In genomic region chr7:100407285-100408180, GRCh38 we compare ENCODE assay signal across 8 cellular contexts. TPM values are rescaled to one million over a fixed set of nuclear protein-coding genes. Genes with fewer than 3 reads are reported as not detected.
DNase-seq lines count a peak whose midpoint lies in the region; ATAC-seq and TF ChIP-seq lines count a peak whose summit lies in the region.

No MANE protein-coding gene starts in this region.

- H3K9me3 ChIP-seq in esophagus muscularis mucosa (no peaks in the 10 kb centered on the region), neural progenitor cell (ENCODE audit: low read depth) (no peaks in the 10 kb centered on the region)

- TF ChIP-seq CTCF in GM23338 (conservative IDR thresholded peaks at IDR 0.05; ENCODE audit: low read depth in 2 of 2) (peak; percentile 73 to 82), esophagus muscularis mucosa (IDR thresholded peaks at IDR 0.05) (peak; percentile 51 to 55 (median 53)), neural progenitor cell (IDR thresholded peaks at IDR 0.05) (peak; percentile 75)

- H3K36me3 ChIP-seq in GM23338 (ENCODE audit: insufficient read depth) = no peaks in the 10 kb centered on the region
- peaks cover 0 to 17% (median 0%) of the 10 kb centered on the region in 4 donors for H3K36me3 ChIP-seq in esophagus muscularis mucosa
- no peaks in the 10 kb centered on the region for H3K36me3 ChIP-seq in neural progenitor cell

- H4K20me1 ChIP-seq in GM23338 (replicated peaks; ENCODE audit: insufficient read depth) (no peaks in the 10 kb centered on the region), neural progenitor cell (ENCODE audit: low read depth) (no peaks in the 10 kb centered on the region)

- H3K27ac ChIP-seq in GM23338 (ENCODE audit: low read depth) (no peak overlapping the region), esophagus muscularis mucosa (replicated peaks in 1 of 4) (no peak overlapping the region), neural progenitor cell (no peak overlapping the region)

- H3K36me3 Mint-ChIP-seq in GM23338 (ENCODE audit: low read depth) = no peaks in the 10 kb centered on the region
- H3K36me3 Mint-ChIP-seq in neural progenitor cell = no peaks in the 10 kb centered on the region

- H3K27ac Mint-ChIP-seq in GM23338 (no peak overlapping the region), neural progenitor cell (peak overlapping the region; percentile 2)

- H3K27me3 ChIP-seq in GM23338 (ENCODE audit: insufficient read depth) (no peaks in the 10 kb centered on the region), esophagus muscularis mucosa (no peaks in the 10 kb centered on the region), neural progenitor cell (peaks cover 24% of the 10 kb centered on the region)

- peak; percentile 93 for ATAC-seq in GM23338

- H3K4me3 ChIP-seq in GM23338 (no peak overlapping the region), esophagus muscularis mucosa (no peak overlapping the region), neural progenitor cell (no peak overlapping the region)

- DNase-seq in DMS 273 treated with DMSO at 0.1 percent for 48 hours (lab: John Stamatoyannopoulos, UW) = peak; percentile 26
- peak; percentile 89 for DNase-seq in GM23338 (ENCODE audit: low spot score)
- peak; percentile 20 for DNase-seq in NCI-H2196 treated with DMSO at 0.1 percent for 48 hours (lab: John Stamatoyannopoulos, UW; ENCODE audit: unreplicated experiment)
- peak; percentile 12 to 20 for DNase-seq in activated CD4-positive, alpha-beta T cell treated with anti-CD3 and anti-CD28 coated beads, Interleukin-2, amount 50 U/mL, for 4 hours
- DNase-seq in esophagus muscularis mucosa (ENCODE audit: extremely low spot score) = no peak
- peak; percentile 73 for DNase-seq in neural progenitor cell (ENCODE audit: low spot score)
- DNase-seq in globus pallidus (ENCODE audit: low spot score) = no peak
- no peak for DNase-seq in putamen (ENCODE audit: low spot score)

- no peak for TF ChIP-seq POLR2A in esophagus muscularis mucosa (IDR thresholded peaks at IDR 0.05; ENCODE audit: low read depth)

- TF ChIP-seq EP300 in esophagus muscularis mucosa (IDR thresholded peaks at IDR 0.05) = no peak

- H3K4me3 Mint-ChIP-seq in GM23338 (no peak overlapping the region), neural progenitor cell (no peak overlapping the region)

- H2AFZ ChIP-seq in GM23338 (no peak overlapping the region), neural progenitor cell (replicated peaks) (no peak overlapping the region)

- H3K4me1 ChIP-seq in GM23338 (ENCODE audit: insufficient read depth) (no peaks in the 10 kb centered on the region), esophagus muscularis mucosa (peaks cover 0 to 4% (median 0%) of the 10 kb centered on the region in 4 donors), neural progenitor cell (no peaks in the 10 kb centered on the region)

- H3K79me2 ChIP-seq in GM23338 (replicated peaks; ENCODE audit: insufficient read depth) (no peaks in the 10 kb centered on the region), neural progenitor cell (ENCODE audit: low read depth) (no peaks in the 10 kb centered on the region)

- H3K4me1 Mint-ChIP-seq in GM23338 (peaks cover 3% of the 10 kb centered on the region; the same call in 1 of the 3 replicates), neural progenitor cell (peaks cover 10% of the 10 kb centered on the region)

- H3K9me2 ChIP-seq in GM23338 (ENCODE audit: insufficient read depth) = no peaks in the 10 kb centered on the region

- H3F3A ChIP-seq in GM23338 (replicated peaks; ENCODE audit: low read depth) (no peaks in the 10 kb centered on the region), neural progenitor cell (ENCODE audit: low read depth) (no peaks in the 10 kb centered on the region)

- no peak overlapping the region for H3K9ac ChIP-seq in neural progenitor cell

- H3K9me3 Mint-ChIP-seq in GM23338 (no peaks in the 10 kb centered on the region), neural progenitor cell (no peaks in the 10 kb centered on the region)

- WGBS in esophagus muscularis mucosa = 55% methylated on average over 12 of the region's 12 CpGs

- H3K27me3 Mint-ChIP-seq in GM23338 (ENCODE audit: insufficient read depth, low read depth, poor library complexity) (no peaks in the 10 kb centered on the region), neural progenitor cell (ENCODE audit: insufficient read depth, low read depth) (peaks cover 3% of the 10 kb centered on the region)

- H3K4me2 ChIP-seq in GM23338 = no peak overlapping the region
- no peak overlapping the region for H3K4me2 ChIP-seq in neural progenitor cell

- intact Hi-C loops in esophagus muscularis mucosa (cut with DNase I) = loop anchor here (5.0 kb wide), 1 partner anchor 50 kb away; the partner anchor contains the start of gene PILRB

TF ChIP-seq in GM23338, 12 proteins besides CTCF, POLR2A, EP300 and RAD21 (continues in another document):
- TF ChIP-seq REST (IDR thresholded peaks at IDR 0.05; ENCODE audit: unreplicated experiment) (no peak), NANOG (IDR thresholded peaks at IDR 0.05; ENCODE audit: borderline replicate concordance) (no peak), EZH2phosphoT487 (IDR thresholded peaks at IDR 0.05; ENCODE audit: unreplicated experiment) (no peak)

RNA-seq across cellular contexts. Expression of gene ZCWPW1, which starts 21.0 kb away (rescaled TPM):
- total RNA-seq in GM23338 (2014; rRNA removed; shearing (Covaris generic)) = 0.59 and 1.0 TPM in 2 replicates
- polyA plus RNA-seq in GM23338 (2016; fragmentation: Nextera tagmentation; extraction: Ambion mirVana) = 2.7 and 4.3 TPM in 2 replicates
- total RNA-seq in esophagus muscularis mucosa (1 to 10 TPM; 2.9 to 7.6 (median 5.8) TPM), neural progenitor cell (ENCODE audit: low replicate concordance) (1.4 and 1.8 TPM in 2 replicates)

RNA-seq across cellular contexts. Expression of gene MEPCE, which starts 22.1 kb away (rescaled TPM):
- total RNA-seq in GM23338 (2014; rRNA removed; shearing (Covaris generic)) = 21.7 and 32.6 TPM in 2 replicates
- polyA plus RNA-seq in GM23338 (2016; fragmentation: Nextera tagmentation; extraction: Ambion mirVana) = 10.0 and 11.4 TPM in 2 replicates
- 10 to 100 TPM; 21.2 to 44.9 (median 40.6) TPM for total RNA-seq in esophagus muscularis mucosa
- 16.4 and 42.6 TPM in 2 replicates for total RNA-seq in neural progenitor cell (ENCODE audit: low replicate concordance)

RNA-seq across cellular contexts. Expression of gene PPP1R35, which starts 28.8 kb away (rescaled TPM):
- 47.8 and 58.9 TPM in 2 replicates for total RNA-seq in GM23338 (2014; rRNA removed; shearing (Covaris generic))
- 89.3 and 106 TPM in 2 replicates for polyA plus RNA-seq in GM23338 (2016; fragmentation: Nextera tagmentation; extraction: Ambion mirVana)
- 10 to 100 TPM; 24.5 to 35.1 (median 27.0) TPM for total RNA-seq in esophagus muscularis mucosa
- 7.3 and 33.0 TPM in 2 replicates for total RNA-seq in neural progenitor cell (ENCODE audit: low replicate concordance)

RNA-seq across cellular contexts. Expression of gene PILRA, which starts 34.2 kb away (rescaled TPM):
- 0.38 and 2.6 TPM in 2 replicates for total RNA-seq in GM23338 (2014; rRNA removed; shearing (Covaris generic))
- polyA plus RNA-seq in GM23338 (2016; fragmentation: Nextera tagmentation; extraction: Ambion mirVana) = 5.3 and 5.9 TPM in 2 replicates
- total RNA-seq in esophagus muscularis mucosa = 1 to 10 TPM; 3.3 to 8.8 (median 5.4) TPM
- 0.68 and 6.7 TPM in 2 replicates for total RNA-seq in neural progenitor cell (ENCODE audit: low replicate concordance)

RNA-seq across cellular contexts. Expression of gene PILRB, which starts 49.6 kb away (rescaled TPM):
- 21.6 and 43.0 TPM in 2 replicates for total RNA-seq in GM23338 (2014; rRNA removed; shearing (Covaris generic))
- polyA plus RNA-seq in GM23338 (2016; fragmentation: Nextera tagmentation; extraction: Ambion mirVana) = 25.3 and 25.5 TPM in 2 replicates
- total RNA-seq in esophagus muscularis mucosa = 10 to 100 TPM; 13.5 to 33.6 (median 20.7) TPM
- total RNA-seq in neural progenitor cell (ENCODE audit: low replicate concordance) = 19.3 and 43.6 TPM in 2 replicates

Comparison
In these comparisons a context has a peak if more than half of its experiments do, and no peak if none do; other contexts are left out.
1. DNase-seq: peak in DMS 273 treated with DMSO at 0.1 percent for 48 hours (single experiment), GM23338 (single experiment), NCI-H2196 treated with DMSO at 0.1 percent for 48 hours (single experiment), activated CD4-positive, alpha-beta T cell treated with anti-CD3 and anti-CD28 coated beads, Interleukin-2, amount 50 U/mL, for 4 hours (2 of 2) and neural progenitor cell (single experiment); none in esophagus muscularis mucosa (single experiment), globus pallidus (single experiment) and putamen (single experiment).
2. Peak in every context shown above with its lines, with median percentiles within 50 percentile points of each other: CTCF ChIP-seq.